14 cellular contexts compared by ENCODE assay signal in genomic region chr1:16183157-16183556, GRCh38. TPM values are rescaled to one million over a fixed set of nuclear protein-coding genes. Genes with fewer than 3 reads are reported as not detected.
DNase-seq lines count a peak whose midpoint lies in the region; ATAC-seq and TF ChIP-seq lines count a peak whose summit lies in the region.
"Had no signal": no experiment of that assay in that cellular context is flagged by ENCODE, and none has a peak within 500 bp of the region (broad histone marks: within the 10 kb centered on the region; RNA-seq: fewer than 3 reads in every experiment).

No MANE protein-coding gene starts in this region.

- H3K27me3 ChIP-seq in gastroesophageal sphincter (peaks cover under 1% of the 10 kb centered on the region), smooth muscle cell (ENCODE audit: low read depth) (no peaks in the 10 kb centered on the region), SK-N-SH (ENCODE audit: insufficient read depth) (no peaks in the 10 kb centered on the region)

- H3K4me3 ChIP-seq in gastroesophageal sphincter (no peak overlapping the region), smooth muscle cell (no peak overlapping the region), SK-N-SH (ENCODE audit: low read depth in 2 of 2, low read length in 1 of 2) (no peak overlapping the region)

- H3K27ac ChIP-seq in gastroesophageal sphincter (peak overlapping the region in 3 of 4 donors; percentile 2 to 91 (median 86)), smooth muscle cell (ENCODE audit: low read depth) (peak overlapping the region; percentile 15), SK-N-SH (ENCODE audit: low read depth in 2 of 2, low read length in 1 of 2) (no peak overlapping the region)

- no peaks in the 10 kb centered on the region for H3K36me3 ChIP-seq in gastroesophageal sphincter
- H3K36me3 ChIP-seq in smooth muscle cell (ENCODE audit: low read depth), result no peaks in the 10 kb centered on the region
- no peaks in the 10 kb centered on the region for H3K36me3 ChIP-seq in SK-N-SH (replicated peaks in 1 of 2; ENCODE audit: control insufficient read depth in 1 of 2, insufficient read depth in 2 of 2, low read length in 1 of 2)

- H3F3A ChIP-seq in smooth muscle cell (ENCODE audit: low read depth) (peaks cover 7% of the 10 kb centered on the region), SK-N-SH (replicated peaks; ENCODE audit: insufficient read depth) (peaks cover 5% of the 10 kb centered on the region)

- H3K9me3 ChIP-seq in gastroesophageal sphincter, result no peaks in the 10 kb centered on the region
- no peaks in the 10 kb centered on the region for H3K9me3 ChIP-seq in smooth muscle cell (replicated peaks; ENCODE audit: low read depth)
- no peaks in the 10 kb centered on the region for H3K9me3 ChIP-seq in SK-N-SH

- TF ChIP-seq CTCF in gastroesophageal sphincter (IDR thresholded peaks at IDR 0.05) (no peak), smooth muscle cell (IDR thresholded peaks at IDR 0.05; ENCODE audit: borderline replicate concordance, insufficient read depth, poor library complexity, severe bottlenecking) (no peak), SK-N-SH (IDR thresholded peaks at IDR 0.05) (no peak)

- H3K79me2 ChIP-seq in smooth muscle cell (ENCODE audit: low read depth) (no peaks in the 10 kb centered on the region), SK-N-SH (ENCODE audit: insufficient read depth) (no peaks in the 10 kb centered on the region)

- 63 to 73% methylated on average over 2 to 10 of the region's 13 CpGs for WGBS in gastroesophageal sphincter (ENCODE audit: low coverage in 1 of 2), 2 donors
- WGBS in smooth muscle cell (ENCODE audit: low lambda C conversion rate), result 89% methylated on average over 13 of the region's 13 CpGs
- 86% methylated on average over 13 of the region's 13 CpGs for WGBS in SK-N-SH (ENCODE audit: low lambda C conversion rate)

- H4K20me1 ChIP-seq in smooth muscle cell (ENCODE audit: low read depth) (no peaks in the 10 kb centered on the region), SK-N-SH (ENCODE audit: insufficient read depth) (no peaks in the 10 kb centered on the region)

- H3K4me2 ChIP-seq in smooth muscle cell (no peak overlapping the region), SK-N-SH (no peak overlapping the region)

- CTCF ChIA-PET in SK-N-SH (lab: Yijun Ruan, JAX), result interaction anchor here (15.3 kb wide), 1 partner anchor 105 kb away, joined by 513 read pairs; the partner anchor contains the start of gene FAM131C

- no peak for TF ChIP-seq RAD21 in SK-N-SH (IDR thresholded peaks at IDR 0.05; ENCODE audit: low read length)

- TF ChIP-seq POLR2A in gastroesophageal sphincter (IDR thresholded peaks at IDR 0.05), result no peak

- H3K9ac ChIP-seq in smooth muscle cell (ENCODE audit: low read depth) (no peak overlapping the region), SK-N-SH (no peak overlapping the region)

- H2AFZ ChIP-seq in smooth muscle cell (ENCODE audit: low read depth) (no peak overlapping the region), SK-N-SH (ENCODE audit: low read depth) (no peak overlapping the region)

- TF ChIP-seq EP300 in gastroesophageal sphincter (IDR thresholded peaks at IDR 0.05) (no peak), SK-N-SH (IDR thresholded peaks at IDR 0.05; ENCODE audit: borderline replicate concordance in 1 of 2, low read depth in 1 of 2, low read length in 1 of 2) (no peak)

- H3K4me1 ChIP-seq in gastroesophageal sphincter (peaks cover 0 to 56% (median 26%) of the 10 kb centered on the region in 3 donors), smooth muscle cell (ENCODE audit: low read depth) (peaks cover 5% of the 10 kb centered on the region), SK-N-SH (ENCODE audit: control insufficient read depth in 1 of 2, insufficient read depth in 2 of 2, low read depth in 1 of 2, low read length in 1 of 2) (peaks cover 3 to 15% of the 10 kb centered on the region in 2 experiments; a peak in 3 of 4 replicates)

- POLR2A ChIA-PET in SK-N-SH (lab: Yijun Ruan, JAX), result no interaction called here

- H3K9me2 ChIP-seq in SK-N-SH, result no peaks in the 10 kb centered on the region

- ATAC-seq in gastroesophageal sphincter (peak; percentile 46), HG03139 (IDR thresholded peaks at IDR 0.05; ENCODE audit: unreplicated experiment) (no peak)

- DNase-seq in HCEC 1CT, result peak; percentile 90
- peak; percentile 71 for DNase-seq in SW480 (ENCODE audit: low spot score)
- no peak for DNase-seq in smooth muscle cell (lab: John Stamatoyannopoulos, UW; ENCODE audit: unreplicated experiment)
- no peak for DNase-seq in iPS-NIHi11 (ENCODE audit: low spot score)
- no peak for DNase-seq in SK-N-SH
- no peak for DNase-seq in SKM-1 treated with dmso at 0.1 percent for 144 hours (lab: John Stamatoyannopoulos, UW; ENCODE audit: unreplicated experiment)
- DNase-seq: activated CD4-positive, CD25-positive, alpha-beta regulatory T cell treated with anti-CD3 and anti-CD28 coated beads, Interleukin-2, amount 50 U/mL, for 72 hours; activated naive CD8-positive, alpha-beta T cell treated with anti-CD3 and anti-CD28 coated beads, Interleukin-2, amount 10 ng/mL, durations not matched to agents 7 days and 5 days; DMS79; hippocampal formation; KG1; occipital lobe had no signal

TF ChIP-seq in SK-N-SH, 30 proteins besides CTCF, POLR2A, EP300 and RAD21:
- TF ChIP-seq SMC3 (IDR thresholded peaks at IDR 0.05; ENCODE audit: low read depth, low read length) (no peak), FOXJ3 (CRISPR knock-in tag; IDR thresholded peaks at IDR 0.05) (no peak)
- TF ChIP-seq, protein P1, sequence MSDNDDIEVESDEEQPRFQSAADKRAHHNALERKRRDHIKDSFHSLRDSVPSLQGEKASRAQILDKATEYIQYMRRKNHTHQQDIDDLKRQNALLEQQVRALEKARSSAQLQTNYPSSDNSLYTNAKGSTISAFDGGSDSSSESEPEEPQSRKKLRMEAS (IDR thresholded peaks at IDR 0.05; ENCODE audit: low read depth), result no peak

RNA-seq across cellular contexts. Expression of gene EPHA2, which starts 27.3 kb away (rescaled TPM):
- total RNA-seq in gastroesophageal sphincter, result 10 to 100 TPM in 2 of 4 donors, 1 to 10 TPM in 2; 8.9 to 16.1 (median 12.4) TPM
- 34.8 and 41.1 TPM in 2 replicates for total RNA-seq in smooth muscle cell
- 27.3 and 48.4 TPM in 2 replicates for polyA plus RNA-seq in smooth muscle cell
- polyA plus RNA-seq in SK-N-SH (2012; rRNA removed), result 82.2 and 126 TPM in 2 replicates
- polyA plus RNA-seq in SK-N-SH (2012; cell fraction: cytosol; rRNA removed), result 47.2 and 71.1 TPM in 2 replicates
- polyA plus RNA-seq in SK-N-SH (2012; cell fraction: nucleus; rRNA removed), result 164 and 170 TPM in 2 replicates
- total RNA-seq: activated naive CD8-positive, alpha-beta T cell treated with anti-CD3 and anti-CD28 coated beads, Interleukin-2, amount 10 ng/mL, durations not matched to agents 7 days and 5 days had no signal

RNA-seq across cellular contexts. Expression of gene ARHGEF19, which starts 29.3 kb away (rescaled TPM):
- 1 to 10 TPM; 2.8 to 3.6 (median 3.4) TPM for total RNA-seq in gastroesophageal sphincter
- total RNA-seq in smooth muscle cell, result 24.9 and 32.1 TPM in 2 replicates
- polyA plus RNA-seq in smooth muscle cell, result 45.9 and 52.1 TPM in 2 replicates
- polyA plus RNA-seq in SK-N-SH (2012; rRNA removed), result 11.5 and 11.8 TPM in 2 replicates
- 3.7 and 6.1 TPM in 2 replicates for polyA plus RNA-seq in SK-N-SH (2012; cell fraction: cytosol; rRNA removed)
- polyA plus RNA-seq in SK-N-SH (2012; cell fraction: nucleus; rRNA removed), result 29.3 and 39.8 TPM in 2 replicates

RNA-seq across cellular contexts. Expression of gene CPLANE2, which starts 53.8 kb away (rescaled TPM):
- 10 to 100 TPM in 2 of 4 donors, 1 to 10 TPM in 2; 6.6 to 45.8 (median 11.0) TPM for total RNA-seq in gastroesophageal sphincter
- 1.9 and 2.2 TPM in 2 replicates for total RNA-seq in smooth muscle cell
- 2.5 and 3.3 TPM in 2 replicates for polyA plus RNA-seq in smooth muscle cell
- polyA plus RNA-seq in SK-N-SH (2012; rRNA removed), result 6.5 and 8.6 TPM in 2 replicates
- 2.9 and 5.8 TPM in 2 replicates for polyA plus RNA-seq in SK-N-SH (2012; cell fraction: cytosol; rRNA removed)
- polyA plus RNA-seq in SK-N-SH (2012; cell fraction: nucleus; rRNA removed), result 11.7 and 12.6 TPM in 2 replicates

Comparison
In these comparisons a context has a peak if more than half of its experiments do, and no peak if none do; other contexts are left out.
1. DNase-seq: peak in HCEC 1CT (single experiment) and SW480 (single experiment); none in smooth muscle cell (single experiment), iPS-NIHi11 (single experiment), SK-N-SH (single experiment) and SKM-1 treated with dmso at 0.1 percent for 144 hours (single experiment).
2. H3K27ac ChIP-seq: peak in gastroesophageal sphincter (3 of 4) and smooth muscle cell (single experiment); none in SK-N-SH (0 of 2).